9 cellular contexts compared by ENCODE assay signal in genomic region chr4:78592104-78592783, GRCh38. TPM values are rescaled to one million over a fixed set of nuclear protein-coding genes. Genes with fewer than 3 reads are reported as not detected.
DNase-seq lines count a peak whose midpoint lies in the region; ATAC-seq and TF ChIP-seq lines count a peak whose summit lies in the region.
"Had no signal": no experiment of that assay in that cellular context is flagged by ENCODE, and none has a peak within 500 bp of the region (broad histone marks: within the 10 kb centered on the region; RNA-seq: fewer than 3 reads in every experiment).

No MANE protein-coding gene starts in this region.

- no peak for TF ChIP-seq POLR2A in vagina (IDR thresholded peaks at IDR 0.05)

- H3K36me3 ChIP-seq in vagina = no peaks in the 10 kb centered on the region

- in situ Hi-C loops in astrocyte of the cerebellum (cut with HindIII; ENCODE audit: low sequenced_read_pairs) = no loop called here

- no peaks in the 10 kb centered on the region for H3K36me3 Mint-ChIP-seq in activated CD4-positive, alpha-beta memory T cell treated with anti-CD3 and anti-CD28 coated beads for 36 hours
- H3K36me3 Mint-ChIP-seq in activated CD4-positive, alpha-beta memory T cell treated with anti-CD3 and anti-CD28 coated beads, Interleukin-2, amount 10 ng/mL, durations not matched to agents 7 days and 5 days (ENCODE audit: low read depth) = no peaks in the 10 kb centered on the region
- peaks cover 43% of the 10 kb centered on the region for H3K36me3 Mint-ChIP-seq in progenitor cell of endocrine pancreas (ENCODE audit: insufficient read depth)
- H3K36me3 Mint-ChIP-seq: immature natural killer cell had no signal

- CTCF ChIA-PET in activated CD4-positive, alpha-beta memory T cell treated with anti-CD3 and anti-CD28 coated beads for 36 hours (lab: Charles Lee) = interaction anchor here (0.6 to 1.9 kb wide), 3 partner anchors 28 to 271 kb away, joined by 3 to 7 read pairs (median 4); no protein-coding TSS in a partner anchor
- CTCF ChIA-PET in activated CD4-positive, alpha-beta memory T cell treated with anti-CD3 and anti-CD28 coated beads, Interleukin-2, amount 10 ng/mL, durations not matched to agents 7 days and 5 days (lab: Charles Lee) = no interaction called here

- H3K27ac ChIP-seq in vagina = no peak overlapping the region

- intact Hi-C loops in activated CD4-positive, alpha-beta memory T cell treated with anti-CD3 and anti-CD28 coated beads for 36 hours (cut with micrococcal nuclease) = loop anchor here (5.0 kb wide), 1 partner anchor 270 kb away; no protein-coding TSS in a partner anchor
- intact Hi-C loops in vagina (cut with DNase I) (no loop called here), head of caudate nucleus (cut with DNase I) (no loop called here)

- no peaks in the 10 kb centered on the region for H3K9me3 Mint-ChIP-seq in activated CD4-positive, alpha-beta memory T cell treated with anti-CD3 and anti-CD28 coated beads for 36 hours
- H3K9me3 Mint-ChIP-seq in activated CD4-positive, alpha-beta memory T cell treated with anti-CD3 and anti-CD28 coated beads, Interleukin-2, amount 10 ng/mL, durations not matched to agents 7 days and 5 days = no peaks in the 10 kb centered on the region
- H3K9me3 Mint-ChIP-seq in progenitor cell of endocrine pancreas (ENCODE audit: low read depth) = no peaks in the 10 kb centered on the region
- H3K9me3 Mint-ChIP-seq: immature natural killer cell had no signal

- H3K27me3 ChIP-seq in vagina = no peaks in the 10 kb centered on the region

- TF ChIP-seq CTCF in astrocyte of the cerebellum (IDR thresholded peaks at IDR 0.05; ENCODE audit: low read depth, low read length, missing control alignments) = peak; percentile 23
- peak; percentile 40 for TF ChIP-seq CTCF in progenitor cell of endocrine pancreas (IDR thresholded peaks at IDR 0.05; ENCODE audit: unreplicated experiment)
- TF ChIP-seq CTCF in vagina (IDR thresholded peaks at IDR 0.05) = no peak

- no peak overlapping the region for H3K4me3 ChIP-seq in astrocyte of the cerebellum (ENCODE audit: low read depth, low read length)
- no peak overlapping the region for H3K4me3 ChIP-seq in vagina

- ATAC-seq in HG02678 (IDR thresholded peaks at IDR 0.05; ENCODE audit: unreplicated experiment) = peak; percentile 58
- ATAC-seq in GM21423 (IDR thresholded peaks at IDR 0.05; ENCODE audit: unreplicated experiment) = no peak

- H3K27me3 Mint-ChIP-seq in activated CD4-positive, alpha-beta memory T cell treated with anti-CD3 and anti-CD28 coated beads for 36 hours = no peaks in the 10 kb centered on the region
- H3K27me3 Mint-ChIP-seq in activated CD4-positive, alpha-beta memory T cell treated with anti-CD3 and anti-CD28 coated beads, Interleukin-2, amount 10 ng/mL, durations not matched to agents 7 days and 5 days = peaks cover 17% of the 10 kb centered on the region
- H3K27me3 Mint-ChIP-seq in progenitor cell of endocrine pancreas = no peaks in the 10 kb centered on the region

- no peaks in the 10 kb centered on the region for H3K4me1 Mint-ChIP-seq in activated CD4-positive, alpha-beta memory T cell treated with anti-CD3 and anti-CD28 coated beads for 36 hours (ENCODE audit: low read depth)
- no peaks in the 10 kb centered on the region for H3K4me1 Mint-ChIP-seq in activated CD4-positive, alpha-beta memory T cell treated with anti-CD3 and anti-CD28 coated beads, Interleukin-2, amount 10 ng/mL, durations not matched to agents 7 days and 5 days
- H3K4me1 Mint-ChIP-seq in progenitor cell of endocrine pancreas (ENCODE audit: low read depth) = peaks cover 10% of the 10 kb centered on the region
- H3K4me1 Mint-ChIP-seq: immature natural killer cell had no signal

- POLR2A ChIA-PET in activated CD4-positive, alpha-beta memory T cell treated with anti-CD3 and anti-CD28 coated beads for 36 hours (lab: Charles Lee) = no interaction called here
- POLR2A ChIA-PET in activated CD4-positive, alpha-beta memory T cell treated with anti-CD3 and anti-CD28 coated beads, Interleukin-2, amount 10 ng/mL, durations not matched to agents 7 days and 5 days (lab: Charles Lee) = no interaction called here

- no peaks in the 10 kb centered on the region for H3K4me1 ChIP-seq in vagina

- H3K4me3 Mint-ChIP-seq in activated CD4-positive, alpha-beta memory T cell treated with anti-CD3 and anti-CD28 coated beads for 36 hours = no peak overlapping the region
- H3K4me3 Mint-ChIP-seq in activated CD4-positive, alpha-beta memory T cell treated with anti-CD3 and anti-CD28 coated beads, Interleukin-2, amount 10 ng/mL, durations not matched to agents 7 days and 5 days = no peak overlapping the region
- no peak overlapping the region for H3K4me3 Mint-ChIP-seq in progenitor cell of endocrine pancreas (ENCODE audit: low read depth)
- H3K4me3 Mint-ChIP-seq: immature natural killer cell had no signal

- peak; percentile 12 for DNase-seq in activated CD4-positive, alpha-beta memory T cell treated with anti-CD3 and anti-CD28 coated beads for 36 hours
- DNase-seq in activated CD4-positive, alpha-beta memory T cell treated with anti-CD3 and anti-CD28 coated beads, Interleukin-2, amount 10 ng/mL, durations not matched to agents 7 days and 5 days = no peak
- DNase-seq in astrocyte of the cerebellum (ENCODE audit: low read depth) = no peak
- DNase-seq in progenitor cell of endocrine pancreas (ENCODE audit: low spot score, unreplicated experiment) = no peak
- DNase-seq in vagina (ENCODE audit: extremely low spot score in 2 of 2) = no peak
- no peak for DNase-seq in head of caudate nucleus
- DNase-seq: immature natural killer cell had no signal

- H3K27ac Mint-ChIP-seq in activated CD4-positive, alpha-beta memory T cell treated with anti-CD3 and anti-CD28 coated beads for 36 hours = no peak overlapping the region
- H3K27ac Mint-ChIP-seq in activated CD4-positive, alpha-beta memory T cell treated with anti-CD3 and anti-CD28 coated beads, Interleukin-2, amount 10 ng/mL, durations not matched to agents 7 days and 5 days = no peak overlapping the region
- H3K27ac Mint-ChIP-seq in progenitor cell of endocrine pancreas = no peak overlapping the region
- H3K27ac Mint-ChIP-seq: immature natural killer cell had no signal

- no peaks in the 10 kb centered on the region for H3K9me3 ChIP-seq in vagina

RNA-seq across cellular contexts. Expression of gene ANXA3, which starts 40.7 kb away (rescaled TPM):
- not detected for total RNA-seq in activated CD4-positive, alpha-beta memory T cell treated with anti-CD3 and anti-CD28 coated beads for 36 hours
- total RNA-seq in activated CD4-positive, alpha-beta memory T cell treated with anti-CD3 and anti-CD28 coated beads, Interleukin-2, amount 10 ng/mL, durations not matched to agents 7 days and 5 days = under 1 TPM; 0.38 TPM
- total RNA-seq in progenitor cell of endocrine pancreas = 108 and 123 TPM in 2 replicates
- total RNA-seq in vagina = 11.8 TPM

Comparison
In these comparisons a context has a peak if more than half of its experiments do, and no peak if none do; other contexts are left out.
1. CTCF ChIP-seq: peak in astrocyte of the cerebellum (single experiment) and progenitor cell of endocrine pancreas (single experiment); none in vagina (0 of 3).